21 cellular contexts compared by ENCODE assay signal in genomic region chr10:58348571-58349033, GRCh38. TPM values are rescaled to one million over a fixed set of nuclear protein-coding genes. Genes with fewer than 3 reads are reported as not detected.
DNase-seq lines count a peak whose midpoint lies in the region; ATAC-seq and TF ChIP-seq lines count a peak whose summit lies in the region.
"Had no signal": no experiment of that assay in that cellular context is flagged by ENCODE, and none has a peak within 500 bp of the region (broad histone marks: within the 10 kb centered on the region; RNA-seq: fewer than 3 reads in every experiment).

No MANE protein-coding gene starts in this region.

- no peak overlapping the region for H2AFZ ChIP-seq in PC-3 (ENCODE audit: low read length)
- no peak overlapping the region for H2AFZ ChIP-seq in osteoblast (ENCODE audit: low read length)

- no peak overlapping the region for H3K9ac ChIP-seq in PC-3 (ENCODE audit: low read length)
- H3K9ac ChIP-seq: KMS-11, SK-N-SH had no signal

- in situ Hi-C loops in gastrocnemius medialis (cut with MboI; ENCODE audit: low sequenced_read_pairs in 4 of 4), result no loop called here

- H3K4me3 Mint-ChIP-seq in activated CD8-positive, alpha-beta T cell treated with anti-CD3 and anti-CD28 coated beads for 36 hours, result no peak overlapping the region
- H3K4me3 Mint-ChIP-seq: activated B cell treated with CpG ODN at 0.5 μM for 24 hours; activated CD4-positive, alpha-beta memory T cell treated with anti-CD3 and anti-CD28 coated beads for 36 hours; natural killer cell; stimulated activated effector memory CD8-positive, alpha-beta T cell treated with anti-CD3 and anti-CD28 coated beads, Interleukin-12 subunit alpha, Interleukin-12 subunit beta, amount 100 ng/mL, for 72 hours; T-helper 2 cell treated with Interferon-gamma antibody and Interleukin-4, amounts not matched to agents 5 μg/mL and 100 μg/mL, for 36 hours had no signal

- intact Hi-C loops in PC-3 (cut with micrococcal nuclease) (no loop called here), gastrocnemius medialis (cut with DNase I; ENCODE audit: low total_unique reads) (no loop called here)
- intact Hi-C loops in activated CD8-positive, alpha-beta T cell treated with anti-CD3 and anti-CD28 coated beads for 36 hours (cut with micrococcal nuclease), result no loop called here

- H3K4me2 ChIP-seq in PC-3 (ENCODE audit: low read length) (no peak overlapping the region), osteoblast (ENCODE audit: insufficient read depth, low read length) (no peak overlapping the region)
- H3K4me2 ChIP-seq: KMS-11, SK-N-SH had no signal

- H3K27ac ChIP-seq in PC-3 (ENCODE audit: low read length) (no peak overlapping the region), gastrocnemius medialis (peak overlapping the region; percentile 39 to 98 (median 86)), osteoblast (ENCODE audit: low read depth, low read length) (no peak overlapping the region)
- H3K27ac ChIP-seq: KMS-11, testis had no signal

- DNase-seq in NCI-H748 (lab: John Stamatoyannopoulos, UW; ENCODE audit: unreplicated experiment) (peak; percentile 28), NCI-H748 treated with DMSO at 0.1 percent for 48 hours (lab: John Stamatoyannopoulos, UW) (no peak), PC-3 (peak; percentile 10), fibroblast of villous mesenchyme (ENCODE audit: low read depth) (peak; percentile 52), gastrocnemius medialis (no peak), iPS-NIHi7 (ENCODE audit: extremely low spot score) (no peak), osteoblast (ENCODE audit: insufficient read length, low spot score, missing footprints) (no peak)
- DNase-seq in activated CD8-positive, alpha-beta T cell treated with anti-CD3 and anti-CD28 coated beads for 36 hours, result no peak
- DNase-seq: activated B cell treated with CpG ODN at 0.5 μM for 24 hours; activated CD4-positive, alpha-beta memory T cell treated with anti-CD3 and anti-CD28 coated beads for 36 hours; activated T-cell treated with anti-CD3 and anti-CD28 coated beads for 4 hours; dermis blood vessel endothelial cell; natural killer cell; NCI-H524 treated with DMSO at 0.1 percent for 48 hours; OCI-M1; posterior cingulate gyrus; SK-N-SH; testis had no signal

- H3K79me2 ChIP-seq in PC-3 (ENCODE audit: low read length), result peaks cover 53% of the 10 kb centered on the region
- peaks cover 42% of the 10 kb centered on the region for H3K79me2 ChIP-seq in osteoblast (ENCODE audit: insufficient read depth, low read length)

- no peaks in the 10 kb centered on the region for H3K9me3 ChIP-seq in PC-3 (ENCODE audit: low read length)
- no peaks in the 10 kb centered on the region for H3K9me3 ChIP-seq in gastrocnemius medialis
- H3K9me3 ChIP-seq in osteoblast (ENCODE audit: low read depth, low read length), result no peaks in the 10 kb centered on the region
- H3K9me3 ChIP-seq: SK-N-SH, testis had no signal

- H3K4me3 ChIP-seq in PC-3 (ENCODE audit: low read length) (no peak overlapping the region), fibroblast of villous mesenchyme (ENCODE audit: low read depth, low read length) (no peak overlapping the region), gastrocnemius medialis (no peak overlapping the region), osteoblast (ENCODE audit: insufficient read depth, low read length) (no peak overlapping the region)
- H3K4me3 ChIP-seq: testis had no signal

- H3K27me3 ChIP-seq in PC-3 (ENCODE audit: low read length) (no peaks in the 10 kb centered on the region), gastrocnemius medialis (no peaks in the 10 kb centered on the region), osteoblast (ENCODE audit: insufficient read depth, low read length) (no peaks in the 10 kb centered on the region)
- H3K27me3 ChIP-seq: testis had no signal

- no peak overlapping the region for H3K27ac Mint-ChIP-seq in activated CD8-positive, alpha-beta T cell treated with anti-CD3 and anti-CD28 coated beads for 36 hours
- H3K27ac Mint-ChIP-seq: activated CD4-positive, alpha-beta memory T cell treated with anti-CD3 and anti-CD28 coated beads for 36 hours; natural killer cell; stimulated activated effector memory CD8-positive, alpha-beta T cell treated with anti-CD3 and anti-CD28 coated beads, Interleukin-12 subunit alpha, Interleukin-12 subunit beta, amount 100 ng/mL, for 72 hours; T-helper 2 cell treated with Interferon-gamma antibody and Interleukin-4, amounts not matched to agents 5 μg/mL and 100 μg/mL, for 36 hours had no signal

- no peaks in the 10 kb centered on the region for H3K27me3 Mint-ChIP-seq in activated CD8-positive, alpha-beta T cell treated with anti-CD3 and anti-CD28 coated beads for 36 hours
- H3K27me3 Mint-ChIP-seq: activated B cell treated with CpG ODN at 0.5 μM for 24 hours; activated CD4-positive, alpha-beta memory T cell treated with anti-CD3 and anti-CD28 coated beads for 36 hours had no signal

- TF ChIP-seq CTCF in PC-3 (conservative IDR thresholded peaks at IDR 0.05; ENCODE audit: low read depth, low read length), result peak; percentile 23; the same call in 1 of the 2 replicates
- no peak for TF ChIP-seq CTCF in fibroblast of villous mesenchyme (IDR thresholded peaks at IDR 0.05; ENCODE audit: insufficient read depth, low read depth, low read length)
- TF ChIP-seq CTCF in gastrocnemius medialis (IDR thresholded peaks at IDR 0.05 in 4 of 5, conservative IDR thresholded peaks at IDR 0.05 in 1 of 5), result no peak
- TF ChIP-seq CTCF in activated CD8-positive, alpha-beta T cell treated with anti-CD3 and anti-CD28 coated beads for 36 hours (IDR thresholded peaks at IDR 0.05), result no peak
- no peak for TF ChIP-seq CTCF in osteoblast (IDR thresholded peaks at IDR 0.05; ENCODE audit: extremely low read depth, low read depth, low read length)

- H3K4me1 Mint-ChIP-seq in activated CD8-positive, alpha-beta T cell treated with anti-CD3 and anti-CD28 coated beads for 36 hours (ENCODE audit: low read depth), result peaks cover 36% of the 10 kb centered on the region

- H4K20me1 ChIP-seq in PC-3 (ENCODE audit: low read length), result peaks cover 18% of the 10 kb centered on the region
- H4K20me1 ChIP-seq in osteoblast (ENCODE audit: insufficient read depth, low read length), result peaks cover 10% of the 10 kb centered on the region

- H3K9me2 ChIP-seq in PC-3 (replicated peaks; ENCODE audit: low read length), result no peaks in the 10 kb centered on the region
- H3K9me2 ChIP-seq: SK-N-SH had no signal

- no peak for TF ChIP-seq POLR2A in gastrocnemius medialis (IDR thresholded peaks at IDR 0.05)

- CTCF ChIA-PET in PC-3 (lab: Charles Lee), result no interaction called here
- CTCF ChIA-PET in activated CD8-positive, alpha-beta T cell treated with anti-CD3 and anti-CD28 coated beads for 36 hours (lab: Charles Lee), result interaction anchor here (1.2 kb wide), 1 partner anchor 16 kb away, joined by 4 read pairs; no protein-coding TSS in a partner anchor

- peaks cover 11% of the 10 kb centered on the region for H3K36me3 Mint-ChIP-seq in activated CD8-positive, alpha-beta T cell treated with anti-CD3 and anti-CD28 coated beads for 36 hours (ENCODE audit: low read depth)
- H3K36me3 Mint-ChIP-seq: natural killer cell; stimulated activated effector memory CD8-positive, alpha-beta T cell treated with anti-CD3 and anti-CD28 coated beads, Interleukin-12 subunit alpha, Interleukin-12 subunit beta, amount 100 ng/mL, for 72 hours had no signal

- no peaks in the 10 kb centered on the region for H3F3A ChIP-seq in PC-3 (ENCODE audit: low read length, unreplicated experiment)

- POLR2A ChIA-PET in PC-3 (lab: Charles Lee; ENCODE audit: unreplicated experiment), result no interaction called here
- POLR2A ChIA-PET in activated CD8-positive, alpha-beta T cell treated with anti-CD3 and anti-CD28 coated beads for 36 hours (lab: Charles Lee), result no interaction called here

- H3K36me3 ChIP-seq in PC-3 (ENCODE audit: low read depth, low read length) (peaks cover 4% of the 10 kb centered on the region; the same call in 1 of the 2 replicates), gastrocnemius medialis (peaks cover 0 to 6% of the 10 kb centered on the region in 2 donors), osteoblast (ENCODE audit: insufficient read depth, low read length) (no peaks in the 10 kb centered on the region)

- ATAC-seq in PC-3 (peak; percentile 28; the same call in 1 of the 2 replicates), gastrocnemius medialis (no peak)
- ATAC-seq in activated CD8-positive, alpha-beta T cell treated with anti-CD3 and anti-CD28 coated beads for 36 hours, result no peak
- ATAC-seq: natural killer cell; stimulated activated effector memory CD8-positive, alpha-beta T cell treated with anti-CD3 and anti-CD28 coated beads, Interleukin-12 subunit alpha, Interleukin-12 subunit beta, amount 100 ng/mL, for 72 hours had no signal

- peaks cover 14% of the 10 kb centered on the region for H3K4me1 ChIP-seq in PC-3 (ENCODE audit: insufficient read depth, low read length)
- H3K4me1 ChIP-seq in gastrocnemius medialis, result peaks cover 83 to 84% of the 10 kb centered on the region in 2 donors
- H3K4me1 ChIP-seq in osteoblast (ENCODE audit: insufficient read depth, low read length), result no peaks in the 10 kb centered on the region

- no peaks in the 10 kb centered on the region for H3K9me3 Mint-ChIP-seq in activated CD8-positive, alpha-beta T cell treated with anti-CD3 and anti-CD28 coated beads for 36 hours
- H3K9me3 Mint-ChIP-seq: activated B cell treated with CpG ODN at 0.5 μM for 24 hours; activated CD4-positive, alpha-beta memory T cell treated with anti-CD3 and anti-CD28 coated beads for 36 hours; natural killer cell; stimulated activated effector memory CD8-positive, alpha-beta T cell treated with anti-CD3 and anti-CD28 coated beads, Interleukin-12 subunit alpha, Interleukin-12 subunit beta, amount 100 ng/mL, for 72 hours; T-helper 2 cell treated with Interferon-gamma antibody and Interleukin-4, amounts not matched to agents 5 μg/mL and 100 μg/mL, for 36 hours had no signal

- BruUV-seq in PC-3 (replicated peaks; lab: Mats Ljungman, UMichigan), result no TSS peak

RNA-seq across cellular contexts. Expression of gene UBE2D1, which starts 13.8 kb away (rescaled TPM):
- total RNA-seq in PC-3 (2014; rRNA removed), result 13.6 and 13.8 TPM in 2 replicates
- 12.9 and 27.6 TPM in 2 replicates for total RNA-seq in fibroblast of villous mesenchyme
- total RNA-seq in gastrocnemius medialis, result 100 to 1,000 TPM in 1 of 4 donors, 10 to 100 TPM in 3; 62.0 to 178 (median 81.6) TPM
- 10 to 100 TPM; 12.1 to 12.8 TPM for total RNA-seq in activated CD8-positive, alpha-beta T cell treated with anti-CD3 and anti-CD28 coated beads for 36 hours
- 20.3 and 22.4 TPM in 2 replicates for total RNA-seq in osteoblast

RNA-seq across cellular contexts. Expression of gene TFAM, which starts 36.6 kb away (rescaled TPM):
- total RNA-seq in PC-3 (2014; rRNA removed) (96.8 and 121 TPM in 2 replicates), fibroblast of villous mesenchyme (18.0 and 26.3 TPM in 2 replicates), gastrocnemius medialis (10 to 100 TPM in 3 of 4 donors, 1 to 10 TPM in 1; 9.2 to 21.7 (median 15.0) TPM), osteoblast (18.8 and 19.7 TPM in 2 replicates)
- total RNA-seq in activated CD8-positive, alpha-beta T cell treated with anti-CD3 and anti-CD28 coated beads for 36 hours, result 100 to 1,000 TPM in 1 of 2 experiments, 10 to 100 TPM in 1; 97.3 to 116 TPM

Comparison
In these comparisons a context has a peak if more than half of its experiments do, and no peak if none do; other contexts are left out.
1. DNase-seq: peak in NCI-H748 (single experiment), PC-3 (single experiment) and fibroblast of villous mesenchyme (single experiment); none in NCI-H748 treated with DMSO at 0.1 percent for 48 hours (single experiment), gastrocnemius medialis (0 of 2), activated CD8-positive, alpha-beta T cell treated with anti-CD3 and anti-CD28 coated beads for 36 hours (single experiment), iPS-NIHi7 (single experiment) and osteoblast (single experiment).
2. H3K27ac ChIP-seq: peak in gastrocnemius medialis (4 of 4); none in PC-3 (single experiment) and osteoblast (single experiment).